Comparison of ENCODE assay signal across 15 cellular contexts in the genomic region with DNA sequence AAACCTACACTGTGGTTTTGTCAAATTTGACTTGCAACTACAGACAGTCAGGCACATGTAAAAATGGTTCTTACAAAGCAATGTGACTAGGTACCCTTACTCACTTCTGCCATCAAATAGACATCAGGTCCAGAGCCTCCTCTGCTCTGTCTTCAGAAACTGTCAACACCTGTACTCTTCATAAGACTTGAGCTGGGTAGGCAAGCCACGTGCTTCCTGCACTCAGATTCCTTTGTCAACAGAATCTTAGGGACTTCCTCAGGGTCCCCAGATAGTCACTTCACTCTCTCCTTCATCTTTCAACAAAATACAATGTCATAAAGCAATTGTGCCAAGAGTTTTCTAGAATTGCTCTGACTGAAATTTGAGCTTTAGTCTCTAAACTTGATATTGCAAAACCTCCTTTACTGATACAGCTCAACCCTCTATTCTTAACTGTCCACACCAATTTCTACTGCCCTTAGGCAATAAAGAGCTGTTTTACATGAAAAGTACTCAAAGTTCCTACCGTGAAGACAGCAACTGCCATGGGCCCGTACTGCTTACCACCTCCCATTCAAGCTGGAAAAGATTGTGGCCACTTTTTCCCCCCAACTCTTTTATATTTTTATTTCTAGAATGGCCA.
A peak's percentile ranks its signal among the peaks of the same experiment; 100 is the strongest.
DNase-seq lines count a peak whose midpoint lies in the region; ATAC-seq and TF ChIP-seq lines count a peak whose summit lies in the region.
"Had no signal": no experiment of that assay in that cellular context is flagged by ENCODE, and none has a peak within 500 bp of the region (broad histone marks: within the 10 kb centered on the region; RNA-seq: fewer than 3 reads in every experiment).

No MANE protein-coding gene starts in this region.

- no peaks in the 10 kb centered on the region for H3K27me3 ChIP-seq in adipocyte (replicated peaks; ENCODE audit: control insufficient read depth, insufficient read depth, low read length)
- H3K27me3 ChIP-seq in right lobe of liver, result no peaks in the 10 kb centered on the region
- H3K27me3 ChIP-seq: BE2C had no signal

- intact Hi-C loops in right lobe of liver (cut with DNase I), result no loop called here

- TF ChIP-seq CTCF in right lobe of liver (IDR thresholded peaks at IDR 0.05), result no peak

- DNase-seq in SIG-M5 treated with dmso at 0.1 percent for 504 hours (lab: John Stamatoyannopoulos, UW; ENCODE audit: unreplicated experiment) (peak; percentile 7), SIG-M5 (lab: John Stamatoyannopoulos, UW) (no peak), adipocyte (ENCODE audit: low read depth) (peak; percentile 82), fibroblast of the conjunctiva (ENCODE audit: low read depth) (peak; percentile 40), right lobe of liver (no peak), mesenteric fat pad (ENCODE audit: low spot score) (no peak), SHP77 treated with DMSO at 0.1 percent for 48 hours (lab: John Stamatoyannopoulos, UW) (no peak)
- DNase-seq: BE2C; CD4-positive, alpha-beta memory T cell; DMS79; EL; H7 had no signal

- H3K9ac ChIP-seq in adipocyte (ENCODE audit: low read length), result no peak overlapping the region

- H3K9me3 ChIP-seq in adipocyte (ENCODE audit: control insufficient read depth, low read length), result no peaks in the 10 kb centered on the region
- H3K9me3 ChIP-seq in right lobe of liver, result no peaks in the 10 kb centered on the region
- H3K9me3 ChIP-seq: BE2C had no signal

- H3K36me3 ChIP-seq in adipocyte (ENCODE audit: control insufficient read depth, insufficient read depth, low read length, severe bottlenecking) (no peaks in the 10 kb centered on the region), right lobe of liver (no peaks in the 10 kb centered on the region)
- H3K36me3 ChIP-seq: BE2C had no signal

- ATAC-seq in right lobe of liver (peak; percentile 70 to 84 (median 76)), HG02840 (IDR thresholded peaks at IDR 0.05; ENCODE audit: low FRiP score, unreplicated experiment) (no peak)
- ATAC-seq: GM23338 had no signal

- H3K4me1 ChIP-seq in adipocyte (ENCODE audit: control insufficient read depth, insufficient read depth, low read length) (peaks cover 6% of the 10 kb centered on the region), right lobe of liver (peaks cover 0 to 33% (median 6%) of the 10 kb centered on the region in 4 donors)
- H3K4me1 ChIP-seq: BE2C had no signal

- peak overlapping the region in 2 of 3 donors; percentile 90 for H3K27ac ChIP-seq in right lobe of liver
- H3K27ac ChIP-seq: C4-2B had no signal

- 12% methylated on average over 3 of the region's 3 CpGs for WGBS in right lobe of liver (ENCODE audit: insufficient coverage, low coverage, low lambda C conversion rate, missing lambda C conversion rate)

- TF ChIP-seq POLR2A in right lobe of liver (IDR thresholded peaks at IDR 0.05), result no peak

- H3K4me3 ChIP-seq in adipocyte (ENCODE audit: low read length) (no peak overlapping the region), right lobe of liver (peak overlapping the region in 1 of 3 donors; percentile 25)
- H3K4me3 ChIP-seq: GM23338 had no signal

Comparison
In these comparisons a context has a peak if more than half of its experiments do, and no peak if none do; other contexts are left out.
1. DNase-seq: peak in SIG-M5 treated with dmso at 0.1 percent for 504 hours (single experiment), adipocyte (single experiment) and fibroblast of the conjunctiva (single experiment); none in SIG-M5 (single experiment), right lobe of liver (0 of 3), mesenteric fat pad (single experiment) and SHP77 treated with DMSO at 0.1 percent for 48 hours (single experiment).